In the genomic region with DNA sequence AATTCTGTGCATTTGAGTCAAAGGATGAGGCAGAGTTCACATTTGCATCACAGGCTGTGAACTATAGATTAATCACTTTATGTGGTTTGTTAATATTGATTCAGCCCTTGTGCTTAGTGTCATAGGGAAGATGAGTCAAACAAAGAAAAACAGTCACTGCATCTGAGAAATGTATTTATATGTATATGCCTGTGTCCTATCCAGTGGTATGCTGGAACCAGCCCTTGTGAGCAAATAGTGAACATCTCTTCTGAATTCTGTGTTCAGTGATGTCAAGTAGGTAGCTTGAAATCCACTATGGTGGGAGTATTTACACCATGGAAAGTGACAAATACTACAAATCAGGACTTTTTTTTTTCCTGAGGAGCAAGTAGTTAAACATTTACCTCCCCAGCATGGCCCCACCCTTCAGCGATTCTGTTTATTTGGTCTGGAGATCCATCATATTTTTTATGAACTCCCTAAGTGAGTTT, we compare ENCODE assay signal across 18 cellular contexts.
DNase-seq lines count a peak whose midpoint lies in the region; ATAC-seq and TF ChIP-seq lines count a peak whose summit lies in the region.
"Had no signal": no experiment of that assay in that cellular context is flagged by ENCODE, and none has a peak within 500 bp of the region (broad histone marks: within the 10 kb centered on the region; RNA-seq: fewer than 3 reads in every experiment).

No MANE protein-coding gene starts in this region.

- H3K4me3 Mint-ChIP-seq in activated naive CD8-positive, alpha-beta T cell treated with anti-CD3 and anti-CD28 coated beads, Interleukin-2, amount 50 U/mL, for 24 hours, result no peak overlapping the region
- no peak overlapping the region for H3K4me3 Mint-ChIP-seq in activated naive CD8-positive, alpha-beta T cell treated with anti-CD3 and anti-CD28 coated beads for 36 hours
- H3K4me3 Mint-ChIP-seq in stimulated activated effector memory CD8-positive, alpha-beta T cell treated with anti-CD3 and anti-CD28 coated beads, Interleukin-12 subunit alpha, Interleukin-12 subunit beta, amount 100 ng/mL, for 72 hours, result no peak overlapping the region
- H3K4me3 Mint-ChIP-seq: activated naive CD4-positive, alpha-beta T cell treated with anti-CD3 and anti-CD28 coated beads, Interleukin-2, amount 50 U/mL, for 24 hours had no signal

- H3K36me3 ChIP-seq in MG63 (no peaks in the 10 kb centered on the region), hepatocyte (replicated peaks; ENCODE audit: insufficient read depth, low read depth) (no peaks in the 10 kb centered on the region)
- H3K36me3 ChIP-seq: ovary, upper lobe of right lung had no signal

- H3K9me2 ChIP-seq in hepatocyte (replicated peaks; ENCODE audit: insufficient read depth), result no peaks in the 10 kb centered on the region

- H3K4me1 ChIP-seq in hepatocyte (ENCODE audit: insufficient read depth), result peaks cover 17% of the 10 kb centered on the region

- H3K27me3 ChIP-seq in MG63, result no peaks in the 10 kb centered on the region
- no peaks in the 10 kb centered on the region for H3K27me3 ChIP-seq in hepatocyte
- H3K27me3 ChIP-seq: ovary, upper lobe of right lung had no signal

- H3K9me3 Mint-ChIP-seq in activated naive CD8-positive, alpha-beta T cell treated with anti-CD3 and anti-CD28 coated beads, Interleukin-2, amount 50 U/mL, for 24 hours, result no peaks in the 10 kb centered on the region
- no peaks in the 10 kb centered on the region for H3K9me3 Mint-ChIP-seq in activated naive CD8-positive, alpha-beta T cell treated with anti-CD3 and anti-CD28 coated beads for 36 hours
- no peaks in the 10 kb centered on the region for H3K9me3 Mint-ChIP-seq in stimulated activated effector memory CD8-positive, alpha-beta T cell treated with anti-CD3 and anti-CD28 coated beads, Interleukin-12 subunit alpha, Interleukin-12 subunit beta, amount 100 ng/mL, for 72 hours
- H3K9me3 Mint-ChIP-seq: activated naive CD4-positive, alpha-beta T cell treated with anti-CD3 and anti-CD28 coated beads, Interleukin-2, amount 50 U/mL, for 24 hours had no signal

- no peak overlapping the region for H3K27ac Mint-ChIP-seq in activated naive CD8-positive, alpha-beta T cell treated with anti-CD3 and anti-CD28 coated beads, Interleukin-2, amount 50 U/mL, for 24 hours
- no peak overlapping the region for H3K27ac Mint-ChIP-seq in activated naive CD8-positive, alpha-beta T cell treated with anti-CD3 and anti-CD28 coated beads for 36 hours
- no peak overlapping the region for H3K27ac Mint-ChIP-seq in stimulated activated effector memory CD8-positive, alpha-beta T cell treated with anti-CD3 and anti-CD28 coated beads, Interleukin-12 subunit alpha, Interleukin-12 subunit beta, amount 100 ng/mL, for 72 hours
- H3K27ac Mint-ChIP-seq: activated naive CD4-positive, alpha-beta T cell treated with anti-CD3 and anti-CD28 coated beads, Interleukin-2, amount 50 U/mL, for 24 hours had no signal

- no peaks in the 10 kb centered on the region for H3K4me1 Mint-ChIP-seq in activated naive CD8-positive, alpha-beta T cell treated with anti-CD3 and anti-CD28 coated beads, Interleukin-2, amount 50 U/mL, for 24 hours
- H3K4me1 Mint-ChIP-seq in activated naive CD8-positive, alpha-beta T cell treated with anti-CD3 and anti-CD28 coated beads for 36 hours, result no peaks in the 10 kb centered on the region
- no peaks in the 10 kb centered on the region for H3K4me1 Mint-ChIP-seq in stimulated activated effector memory CD8-positive, alpha-beta T cell treated with anti-CD3 and anti-CD28 coated beads, Interleukin-12 subunit alpha, Interleukin-12 subunit beta, amount 100 ng/mL, for 72 hours
- H3K4me1 Mint-ChIP-seq: activated naive CD4-positive, alpha-beta T cell treated with anti-CD3 and anti-CD28 coated beads, Interleukin-2, amount 50 U/mL, for 24 hours had no signal

- 60% methylated on average over 1 of the region's 1 CpG for WGBS in hepatocyte (ENCODE audit: low lambda C conversion rate, missing lambda C conversion rate)

- no peak overlapping the region for H3K4me3 ChIP-seq in MG63
- no peak overlapping the region for H3K4me3 ChIP-seq in hepatocyte
- H3K4me3 ChIP-seq: ovary, upper lobe of right lung had no signal

- H2AFZ ChIP-seq in hepatocyte, result no peak overlapping the region

- H3K27ac ChIP-seq in epithelial cell of prostate, result peak overlapping the region; percentile 93
- H3K27ac ChIP-seq in hepatocyte, result no peak overlapping the region
- H3K27ac ChIP-seq: ovary, upper lobe of right lung had no signal

- H3K9me3 ChIP-seq in MG63 (no peaks in the 10 kb centered on the region), hepatocyte (ENCODE audit: low read depth) (no peaks in the 10 kb centered on the region)
- H3K9me3 ChIP-seq: ovary, upper lobe of right lung had no signal

- no peaks in the 10 kb centered on the region for H3K36me3 Mint-ChIP-seq in activated naive CD8-positive, alpha-beta T cell treated with anti-CD3 and anti-CD28 coated beads, Interleukin-2, amount 50 U/mL, for 24 hours (ENCODE audit: low read depth)
- no peaks in the 10 kb centered on the region for H3K36me3 Mint-ChIP-seq in activated naive CD8-positive, alpha-beta T cell treated with anti-CD3 and anti-CD28 coated beads for 36 hours
- no peaks in the 10 kb centered on the region for H3K36me3 Mint-ChIP-seq in stimulated activated effector memory CD8-positive, alpha-beta T cell treated with anti-CD3 and anti-CD28 coated beads, Interleukin-12 subunit alpha, Interleukin-12 subunit beta, amount 100 ng/mL, for 72 hours
- H3K36me3 Mint-ChIP-seq: activated naive CD4-positive, alpha-beta T cell treated with anti-CD3 and anti-CD28 coated beads, Interleukin-2, amount 50 U/mL, for 24 hours had no signal

- H3K27me3 Mint-ChIP-seq in activated naive CD8-positive, alpha-beta T cell treated with anti-CD3 and anti-CD28 coated beads, Interleukin-2, amount 50 U/mL, for 24 hours, result peaks cover 2% of the 10 kb centered on the region
- peaks cover 19% of the 10 kb centered on the region for H3K27me3 Mint-ChIP-seq in activated naive CD8-positive, alpha-beta T cell treated with anti-CD3 and anti-CD28 coated beads for 36 hours

- no peaks in the 10 kb centered on the region for H3K79me2 ChIP-seq in hepatocyte

- TF ChIP-seq CTCF in hepatocyte (IDR thresholded peaks at IDR 0.05; ENCODE audit: poor library complexity), result no peak

- ATAC-seq in activated naive CD8-positive, alpha-beta T cell treated with anti-CD3 and anti-CD28 coated beads, Interleukin-2, amount 50 U/mL, for 24 hours, result peak; percentile 89
- peak; percentile 92 for ATAC-seq in stimulated activated effector memory CD8-positive, alpha-beta T cell treated with anti-CD3 and anti-CD28 coated beads, Interleukin-12 subunit alpha, Interleukin-12 subunit beta, amount 100 ng/mL, for 72 hours
- ATAC-seq in HG03354 (IDR thresholded peaks at IDR 0.05; ENCODE audit: poor library complexity, severe bottlenecking, unreplicated experiment), result no peak
- ATAC-seq: upper lobe of right lung had no signal

- H4K20me1 ChIP-seq in hepatocyte (ENCODE audit: insufficient read depth, poor library complexity, severe bottlenecking), result no peaks in the 10 kb centered on the region

- no peak for DNase-seq in activated naive CD8-positive, alpha-beta T cell treated with anti-CD3 and anti-CD28 coated beads, Interleukin-2, amount 50 U/mL, for 24 hours
- no peak for DNase-seq in activated naive CD8-positive, alpha-beta T cell treated with anti-CD3 and anti-CD28 coated beads for 36 hours
- DNase-seq in MG63 (peak; percentile 15), epithelial cell of prostate (ENCODE audit: low read depth, low spot score) (peak; percentile 41), hepatocyte (ENCODE audit: low spot score) (no peak), glomerular visceral epithelial cell (ENCODE audit: extremely low spot score) (no peak)
- DNase-seq in stimulated activated effector memory CD8-positive, alpha-beta T cell treated with anti-CD3 and anti-CD28 coated beads, Interleukin-12 subunit alpha, Interleukin-12 subunit beta, amount 100 ng/mL, for 72 hours (ENCODE audit: low spot score in 2 of 2), result no peak
- DNase-seq: activated CD8-positive, alpha-beta memory T cell treated with anti-CD3 and anti-CD28 coated beads for 24 hours; DMS153; KBM-7; NCI-H1694 treated with DMSO at 0.1 percent for 48 hours; NCI-H526 treated with DMSO at 0.1 percent for 48 hours; ovary; stimulated activated CD8-positive, alpha-beta memory T cell treated with anti-CD3 and anti-CD28 coated beads, Interleukin-4, amount 100 ng/mL, for 48 hours; T-helper 9 cell; upper lobe of right lung had no signal

- H3K4me2 ChIP-seq in hepatocyte, result no peak overlapping the region

Comparison
In these comparisons a context has a peak if more than half of its experiments do, and no peak if none do; other contexts are left out.
1. DNase-seq: peak in MG63 (single experiment) and epithelial cell of prostate (single experiment); none in activated naive CD8-positive, alpha-beta T cell treated with anti-CD3 and anti-CD28 coated beads, Interleukin-2, amount 50 U/mL, for 24 hours (single experiment), activated naive CD8-positive, alpha-beta T cell treated with anti-CD3 and anti-CD28 coated beads for 36 hours (single experiment), stimulated activated effector memory CD8-positive, alpha-beta T cell treated with anti-CD3 and anti-CD28 coated beads, Interleukin-12 subunit alpha, Interleukin-12 subunit beta, amount 100 ng/mL, for 72 hours (0 of 2), hepatocyte (single experiment) and glomerular visceral epithelial cell (single experiment).